ENCODE assay signal across 13 cellular contexts in genomic region chr5:138369249-138369648, GRCh38. TPM values are rescaled to one million over a fixed set of nuclear protein-coding genes. Genes with fewer than 3 reads are reported as not detected.
DNase-seq lines count a peak whose midpoint lies in the region; ATAC-seq lines count a peak whose summit lies in the region.
"Had no signal": no experiment of that assay in that cellular context is flagged by ENCODE, and none has a peak within 500 bp of the region (broad histone marks: within the 10 kb centered on the region; RNA-seq: fewer than 3 reads in every experiment).

No MANE protein-coding gene starts in this region.

- no peak for ATAC-seq in activated T-helper 17 cell treated with anti-CD3 and anti-CD28 coated beads, Interleukin-2, amount 50 U/mL, for 72 hours (replicated peaks)

- H3K4me3 Mint-ChIP-seq in activated T-helper 17 cell treated with anti-CD3 and anti-CD28 coated beads, Interleukin-2, amount 50 U/mL, for 72 hours = no peak overlapping the region
- H3K4me3 Mint-ChIP-seq: brain had no signal

- H3K4me1 Mint-ChIP-seq in activated T-helper 17 cell treated with anti-CD3 and anti-CD28 coated beads, Interleukin-2, amount 50 U/mL, for 72 hours = peaks cover 29% of the 10 kb centered on the region

- peak overlapping the region; percentile 41 for H3K27ac Mint-ChIP-seq in activated T-helper 17 cell treated with anti-CD3 and anti-CD28 coated beads, Interleukin-2, amount 50 U/mL, for 72 hours

- H3K9me3 Mint-ChIP-seq in activated T-helper 17 cell treated with anti-CD3 and anti-CD28 coated beads, Interleukin-2, amount 50 U/mL, for 72 hours = no peaks in the 10 kb centered on the region
- H3K9me3 Mint-ChIP-seq: brain had no signal

- H3K27me3 Mint-ChIP-seq in activated T-helper 17 cell treated with anti-CD3 and anti-CD28 coated beads, Interleukin-2, amount 50 U/mL, for 72 hours = no peaks in the 10 kb centered on the region
- H3K27me3 Mint-ChIP-seq: brain had no signal

- peaks cover 22% of the 10 kb centered on the region for H3K36me3 Mint-ChIP-seq in activated T-helper 17 cell treated with anti-CD3 and anti-CD28 coated beads, Interleukin-2, amount 50 U/mL, for 72 hours (ENCODE audit: low read depth)

- DNase-seq in CD1c-positive myeloid dendritic cell (ENCODE audit: extremely low spot score) (peak; percentile 76), Kasumi-1 (lab: John Stamatoyannopoulos, UW) (peak; percentile 75 to 77), lung microvascular endothelial cell (ENCODE audit: low read depth in 2 of 2) (peak; percentile 14 to 67), DMS79 (lab: John Stamatoyannopoulos, UW) (no peak), T-helper 2 cell (no peak), LoVo (ENCODE audit: low spot score) (no peak)
- no peak for DNase-seq in activated effector memory CD4-positive, alpha-beta T cell treated with anti-CD3 and anti-CD28 coated beads, Interleukin-2, amount 50 U/mL, for 16 hours
- DNase-seq: activated T-cell treated with anti-CD3 and anti-CD28 coated beads, Interleukin-2, amount 50 U/mL, for 1 hour; NCI-H187; NCI-H69; stimulated activated naive CD4-positive, alpha-beta T cell treated with Interleukin-2 at 50 U/mL for 16 hours had no signal

RNA-seq across cellular contexts. Expression of gene KDM3B, which starts 16.8 kb away (rescaled TPM):
- 10 to 100 TPM; 42.1 to 51.4 TPM for total RNA-seq in activated T-helper 17 cell treated with anti-CD3 and anti-CD28 coated beads, Interleukin-2, amount 50 U/mL, for 72 hours
- 37.3 and 41.9 TPM in 2 replicates for total RNA-seq in lung microvascular endothelial cell

RNA-seq across cellular contexts. Expression of gene FAM53C, which starts 31.2 kb away (rescaled TPM):
- total RNA-seq in activated T-helper 17 cell treated with anti-CD3 and anti-CD28 coated beads, Interleukin-2, amount 50 U/mL, for 72 hours = 10 to 100 TPM; 32.7 to 45.8 TPM
- total RNA-seq in lung microvascular endothelial cell = 29.2 and 31.5 TPM in 2 replicates

RNA-seq across cellular contexts. Expression of gene CDC25C, which starts 37.6 kb away (rescaled TPM):
- 10 to 100 TPM; 11.5 to 19.7 TPM for total RNA-seq in activated T-helper 17 cell treated with anti-CD3 and anti-CD28 coated beads, Interleukin-2, amount 50 U/mL, for 72 hours
- total RNA-seq in lung microvascular endothelial cell = 0.79 and 3.9 TPM in 2 replicates

Comparison
In these comparisons a context has a peak if more than half of its experiments do, and no peak if none do; other contexts are left out.
1. DNase-seq: peak in CD1c-positive myeloid dendritic cell (single experiment), Kasumi-1 (2 of 2) and lung microvascular endothelial cell (2 of 2); none in DMS79 (single experiment), T-helper 2 cell (0 of 5), activated effector memory CD4-positive, alpha-beta T cell treated with anti-CD3 and anti-CD28 coated beads, Interleukin-2, amount 50 U/mL, for 16 hours (single experiment) and LoVo (single experiment).